ENCODE assay signal across 14 cellular contexts in genomic region chr14:105395538-105395854, GRCh38. TPM values are rescaled to one million over a fixed set of nuclear protein-coding genes. Genes with fewer than 3 reads are reported as not detected.
DNase-seq lines count a peak whose midpoint lies in the region; ATAC-seq and TF ChIP-seq lines count a peak whose summit lies in the region.
"Had no signal": no experiment of that assay in that cellular context is flagged by ENCODE, and none has a peak within 500 bp of the region (broad histone marks: within the 10 kb centered on the region; RNA-seq: fewer than 3 reads in every experiment).

No MANE protein-coding gene starts in this region.

- no TSS peak for BruUV-seq in PC-9 (replicated peaks; lab: Mats Ljungman, UMichigan)

- no peak overlapping the region for H2AFZ ChIP-seq in PC-9

- H3K9me2 ChIP-seq in PC-9 (ENCODE audit: insufficient read depth), result no peaks in the 10 kb centered on the region

- H3K27me3 ChIP-seq in left lung (no peaks in the 10 kb centered on the region), PC-9 (ENCODE audit: insufficient read depth, low read depth) (no peaks in the 10 kb centered on the region)

- TF ChIP-seq CTCF in natural killer cell (IDR thresholded peaks at IDR 0.05) (no peak), left lung (IDR thresholded peaks at IDR 0.05) (no peak), PC-9 (conservative IDR thresholded peaks at IDR 0.05) (no peak), omental fat pad (IDR thresholded peaks at IDR 0.05) (no peak)

- CTCF ChIA-PET in PC-9 (lab: Charles Lee), result no interaction called here

- H3K4me1 ChIP-seq in left lung (peaks cover 13 to 55% of the 10 kb centered on the region in 2 donors), PC-9 (replicated peaks; ENCODE audit: insufficient read depth) (peaks cover 7% of the 10 kb centered on the region; the same call in 1 of the 2 replicates)

- ATAC-seq in natural killer cell, result no peak
- ATAC-seq in natural killer cell treated with Interleukin-12 subunit alpha and Interleukin-12 subunit beta and Interleukin-15 and Interleukin-18, amount 100 ng/mL, for 72 hours, result no peak
- ATAC-seq in left lung, result no peak
- no peak for ATAC-seq in omental fat pad (ENCODE audit: low FRiP score)
- no peak for ATAC-seq in GM21529 (IDR thresholded peaks at IDR 0.05; ENCODE audit: unreplicated experiment)

- H3K4me1 Mint-ChIP-seq in natural killer cell, result peaks cover 17 to 52% of the 10 kb centered on the region in 2 donors
- peaks cover 0 to 19% of the 10 kb centered on the region in 2 donors for H3K4me1 Mint-ChIP-seq in natural killer cell treated with Interleukin-12 subunit alpha and Interleukin-12 subunit beta and Interleukin-15 and Interleukin-18, amount 100 ng/mL, for 72 hours (ENCODE audit: low read depth in 2 of 2)

- H3K9me3 ChIP-seq in SK-N-MC (ENCODE audit: low read depth, low read length), result no peaks in the 10 kb centered on the region
- H3K9me3 ChIP-seq in left lung, result no peaks in the 10 kb centered on the region
- peaks cover 16% of the 10 kb centered on the region; the same call in 1 of the 2 replicates for H3K9me3 ChIP-seq in PC-9 (ENCODE audit: insufficient read depth, low read depth)

- no peak overlapping the region for H3K4me2 ChIP-seq in PC-9

- no peaks in the 10 kb centered on the region for H3K36me3 Mint-ChIP-seq in natural killer cell
- peaks cover 4% of the 10 kb centered on the region for H3K36me3 Mint-ChIP-seq in natural killer cell treated with Interleukin-12 subunit alpha and Interleukin-12 subunit beta and Interleukin-15 and Interleukin-18, amount 100 ng/mL, for 72 hours

- no peaks in the 10 kb centered on the region for H3K27me3 Mint-ChIP-seq in natural killer cell (ENCODE audit: low read depth in 2 of 2)
- no peaks in the 10 kb centered on the region for H3K27me3 Mint-ChIP-seq in natural killer cell treated with Interleukin-12 subunit alpha and Interleukin-12 subunit beta and Interleukin-15 and Interleukin-18, amount 100 ng/mL, for 72 hours
- H3K27me3 Mint-ChIP-seq: CD4-positive, alpha-beta memory T cell had no signal

- H3K27ac Mint-ChIP-seq in natural killer cell, result peak overlapping the region; percentile 68 to 78
- no peak overlapping the region for H3K27ac Mint-ChIP-seq in natural killer cell treated with Interleukin-12 subunit alpha and Interleukin-12 subunit beta and Interleukin-15 and Interleukin-18, amount 100 ng/mL, for 72 hours
- H3K27ac Mint-ChIP-seq: CD4-positive, alpha-beta memory T cell had no signal

- H3K9me3 Mint-ChIP-seq in natural killer cell, result no peaks in the 10 kb centered on the region
- H3K9me3 Mint-ChIP-seq in natural killer cell treated with Interleukin-12 subunit alpha and Interleukin-12 subunit beta and Interleukin-15 and Interleukin-18, amount 100 ng/mL, for 72 hours, result no peaks in the 10 kb centered on the region

- peak overlapping the region; percentile 42 for H3K4me3 Mint-ChIP-seq in natural killer cell
- H3K4me3 Mint-ChIP-seq in natural killer cell treated with Interleukin-12 subunit alpha and Interleukin-12 subunit beta and Interleukin-15 and Interleukin-18, amount 100 ng/mL, for 72 hours, result no peak overlapping the region

- H3K79me2 ChIP-seq in PC-9 (ENCODE audit: low read depth), result peaks cover 11% of the 10 kb centered on the region

- intact Hi-C loops in natural killer cell (cut with micrococcal nuclease), result loop anchor here (5.0 kb wide), 1 partner anchor 97 kb away; the partner anchor contains the start of gene TEDC1
- intact Hi-C loops in left lung (cut with DNase I), result no loop called here
- intact Hi-C loops in PC-9 (cut with micrococcal nuclease; ENCODE audit: unreplicated experiment), result no loop called here

- no peak overlapping the region for H3K9ac ChIP-seq in SK-N-MC (ENCODE audit: insufficient read length)

- POLR2A ChIA-PET in PC-9 (lab: Charles Lee; ENCODE audit: unreplicated experiment), result no interaction called here

- H3K27ac ChIP-seq in SK-N-MC, result 0 out of 2 replicates have a peak overlapping the region, but pooled peaks have one; percentile 84
- H3K27ac ChIP-seq in left lung, result no peak overlapping the region
- H3K27ac ChIP-seq in PC-9, result no peak overlapping the region
- H3K27ac ChIP-seq: C4-2B had no signal

- peaks cover 15% of the 10 kb centered on the region for H3K36me3 ChIP-seq in SK-N-MC (ENCODE audit: insufficient read depth, low read length)
- H3K36me3 ChIP-seq in left lung, result peaks cover 0 to 16% of the 10 kb centered on the region in 2 donors
- H3K36me3 ChIP-seq in PC-9 (ENCODE audit: low read depth), result peaks cover 14% of the 10 kb centered on the region

- no peak overlapping the region for H3K4me3 ChIP-seq in SK-N-MC
- H3K4me3 ChIP-seq in left lung, result no peak overlapping the region
- no peak overlapping the region for H3K4me3 ChIP-seq in PC-9

- H4K20me1 ChIP-seq in PC-9 (ENCODE audit: insufficient read depth), result no peaks in the 10 kb centered on the region

- no peaks in the 10 kb centered on the region for H3F3A ChIP-seq in PC-9 (ENCODE audit: insufficient read depth, low read depth)

- DNase-seq in natural killer cell (no peak), SK-N-MC (ENCODE audit: low read depth, low spot score) (no peak), left lung (peak; percentile 29 to 48), PC-9 (no peak), omental fat pad (ENCODE audit: low spot score) (no peak), superior temporal gyrus (ENCODE audit: extremely low spot score) (no peak)
- DNase-seq in natural killer cell treated with Interleukin-12 subunit alpha and Interleukin-12 subunit beta and Interleukin-15 and Interleukin-18, amount 100 ng/mL, for 72 hours (ENCODE audit: low spot score), result no peak
- DNase-seq: 8988T; CD4-positive, alpha-beta memory T cell; DMS79 treated with DMSO at 0.1 percent for 48 hours; EL; HCEC 1CT had no signal

RNA-seq across cellular contexts. Expression of gene TEX22, which starts 2.8 kb away (rescaled TPM):
- total RNA-seq in natural killer cell (1 to 10 TPM in 2 of 3 donors, under 1 TPM in 1; 0.23 to 1.9 (median 1.8) TPM), left lung (1 to 10 TPM; 1.7 to 3.0 TPM), PC-9 (2021) (2.6 and 6.5 TPM in 2 replicates), omental fat pad (under 1 TPM in 2 of 4 donors, not detected in 2; 0.24 to 0.47 TPM)
- 1 to 10 TPM; 2.7 to 3.7 TPM for total RNA-seq in natural killer cell treated with Interleukin-12 subunit alpha and Interleukin-12 subunit beta and Interleukin-15 and Interleukin-18, amount 100 ng/mL, for 72 hours

RNA-seq across cellular contexts. Expression of gene MTA1, which starts 24.1 kb away (rescaled TPM):
- total RNA-seq in natural killer cell (100 to 1,000 TPM; 104 to 125 (median 112) TPM), left lung (10 to 100 TPM; 60.6 to 81.8 TPM), PC-9 (2021) (124 and 147 TPM in 2 replicates), omental fat pad (10 to 100 TPM; 35.4 to 72.5 (median 59.7) TPM)
- total RNA-seq in natural killer cell treated with Interleukin-12 subunit alpha and Interleukin-12 subunit beta and Interleukin-15 and Interleukin-18, amount 100 ng/mL, for 72 hours, result 100 to 1,000 TPM in 1 of 2 donors, 10 to 100 TPM in 1; 93.4 to 252 TPM

Comparison
In these comparisons a context has a peak if more than half of its experiments do, and no peak if none do; other contexts are left out.
1. H3K27ac Mint-ChIP-seq: peak in natural killer cell (2 of 2); none in natural killer cell treated with Interleukin-12 subunit alpha and Interleukin-12 subunit beta and Interleukin-15 and Interleukin-18, amount 100 ng/mL, for 72 hours (0 of 2).
2. DNase-seq: peak in left lung (2 of 2); none in natural killer cell (single experiment), natural killer cell treated with Interleukin-12 subunit alpha and Interleukin-12 subunit beta and Interleukin-15 and Interleukin-18, amount 100 ng/mL, for 72 hours (single experiment), SK-N-MC (single experiment), PC-9 (0 of 2), omental fat pad (single experiment) and superior temporal gyrus (single experiment).